In the genomic region with DNA sequence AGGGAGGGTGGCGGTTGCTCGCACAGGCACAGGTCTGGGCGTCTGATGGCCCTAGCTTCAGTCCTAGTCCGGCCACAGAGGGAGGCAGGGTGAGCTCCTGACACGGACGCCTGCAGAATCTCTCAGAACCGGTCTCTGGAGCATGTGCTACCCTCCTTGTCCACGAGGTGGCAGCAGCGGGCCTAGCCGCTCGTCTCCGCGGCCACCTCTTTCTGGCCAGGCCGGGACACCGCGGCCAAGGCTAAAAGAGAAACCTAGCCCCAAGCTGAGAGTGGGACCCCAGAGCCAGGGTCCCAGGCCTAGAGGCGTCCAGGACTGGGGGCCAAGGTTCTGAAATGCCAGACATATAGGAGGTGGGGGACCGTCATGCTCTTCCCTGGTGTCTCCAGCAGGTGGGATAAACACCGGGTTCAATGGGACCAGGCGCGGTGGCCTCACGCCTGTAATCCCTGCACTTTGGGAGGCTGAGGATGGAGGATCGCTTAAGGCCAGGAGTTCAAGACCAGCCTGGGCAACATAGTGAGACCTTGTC, we compare ENCODE assay signal across 8 cellular contexts. TPM values are rescaled to one million over a fixed set of nuclear protein-coding genes. Genes with fewer than 3 reads are reported as not detected.
A peak's percentile ranks its signal among the peaks of the same experiment; 100 is the strongest.
DNase-seq lines count a peak whose midpoint lies in the region; ATAC-seq and TF ChIP-seq lines count a peak whose summit lies in the region.

No MANE protein-coding gene starts in this region.

- no peaks in the 10 kb centered on the region for H4K20me1 ChIP-seq in fibroblast of lung (ENCODE audit: control insufficient read depth, extremely low read depth, insufficient read depth, low read length)

- TF ChIP-seq CTCF in Peyer's patch (IDR thresholded peaks at IDR 0.05) (peak; percentile 89 to 97 (median 96)), fibroblast of lung (conservative IDR thresholded peaks at IDR 0.05 in 1 of 2, IDR thresholded peaks at IDR 0.05 in 1 of 2; ENCODE audit: low read depth in 1 of 2, low read length in 2 of 2) (peak; percentile 89 to 94), nephron (IDR thresholded peaks at IDR 0.05; ENCODE audit: unreplicated experiment in 3 of 3) (peak; percentile 94 to 99 (median 95))

- no peak for TF ChIP-seq POLR2A in Peyer's patch (IDR thresholded peaks at IDR 0.05)

- no peak overlapping the region for H3K9ac ChIP-seq in fibroblast of lung (ENCODE audit: insufficient read depth, low read length)

- peak overlapping the region; percentile 47 for H2AFZ ChIP-seq in fibroblast of lung (ENCODE audit: low read length)

- H3K4me1 ChIP-seq in Peyer's patch (peaks cover 0 to 5% (median 2%) of the 10 kb centered on the region in 4 donors), fibroblast of lung (ENCODE audit: control insufficient read depth, extremely low read depth, insufficient read depth, low read length) (peaks cover 7% of the 10 kb centered on the region)

- no peak overlapping the region for H3K27ac Mint-ChIP-seq in nephron
- H3K27ac Mint-ChIP-seq in stimulated activated naive B cell treated with anti-CD40 and anti-IgM and Interleukin-4, amounts not matched to agents 10 μg/mL and 1 μg/mL and 100 μg/mL, for 72 hours: peak overlapping the region; percentile 79

- H3K4me3 ChIP-seq in Peyer's patch (peak overlapping the region in 2 of 4 donors; percentile 27 to 35), fibroblast of lung (replicated peaks in 1 of 4; ENCODE audit: control extremely low read depth in 1 of 4, insufficient read depth in 1 of 4, low read depth in 3 of 4, low read length in 4 of 4) (peak overlapping the region; percentile 4 to 39 (median 18))

- H3K9me3 ChIP-seq in Peyer's patch: no peaks in the 10 kb centered on the region
- H3K9me3 ChIP-seq in fibroblast of lung (ENCODE audit: control insufficient read depth, insufficient read depth, low read depth, low read length): no peaks in the 10 kb centered on the region

- H3K9me3 Mint-ChIP-seq in nephron: no peaks in the 10 kb centered on the region
- H3K9me3 Mint-ChIP-seq in stimulated activated naive B cell treated with anti-CD40 and anti-IgM and Interleukin-4, amounts not matched to agents 10 μg/mL and 1 μg/mL and 100 μg/mL, for 72 hours: no peaks in the 10 kb centered on the region

- H3K27me3 Mint-ChIP-seq in nephron (ENCODE audit: low read depth): peaks cover 15% of the 10 kb centered on the region
- H3K27me3 Mint-ChIP-seq in stimulated activated naive B cell treated with anti-CD40 and anti-IgM and Interleukin-4, amounts not matched to agents 10 μg/mL and 1 μg/mL and 100 μg/mL, for 72 hours: peaks cover 0 to 4% of the 10 kb centered on the region in 2 donors

- H3K79me2 ChIP-seq in fibroblast of lung (ENCODE audit: control insufficient read depth, insufficient read depth, low read length): no peaks in the 10 kb centered on the region

- H3K4me3 Mint-ChIP-seq in nephron: peak overlapping the region in 1 of 3 experiments; percentile 19
- H3K4me3 Mint-ChIP-seq in stimulated activated naive B cell treated with anti-CD40 and anti-IgM and Interleukin-4, amounts not matched to agents 10 μg/mL and 1 μg/mL and 100 μg/mL, for 72 hours: peak overlapping the region; percentile 49 to 76

- DNase-seq in ELF-1 (ENCODE audit: low read depth, low spot score) (peak; percentile 95), HuH-7 (ENCODE audit: low spot score) (peak; percentile 77), Peyer's patch (peak; percentile 84 to 95 (median 93)), activated T-helper 1 cell treated with Interleukin-2 at 50 U/mL for 16 hours (ENCODE audit: low read depth) (peak; percentile 65), fibroblast of lung (ENCODE audit: low read depth in 2 of 2) (peak; percentile 46 to 65)
- DNase-seq in stimulated activated naive B cell treated with anti-CD40 and anti-IgM and Interleukin-4, amounts not matched to agents 10 μg/mL and 1 μg/mL and 100 μg/mL, for 72 hours: peak; percentile 74

- ATAC-seq in stimulated activated naive B cell treated with anti-CD40 and anti-IgM and Interleukin-4, amounts not matched to agents 10 μg/mL and 1 μg/mL and 100 μg/mL, for 72 hours (replicated peaks): peak; percentile 38 to 47
- no peak for ATAC-seq in GM21825 (IDR thresholded peaks at IDR 0.05; ENCODE audit: unreplicated experiment)

- H3K27ac ChIP-seq in Peyer's patch: peak overlapping the region in 1 of 4 donors; percentile 42
- no peak overlapping the region for H3K27ac ChIP-seq in fibroblast of lung (ENCODE audit: insufficient read depth, low read length)

- no peaks in the 10 kb centered on the region for H3K36me3 Mint-ChIP-seq in nephron (ENCODE audit: low read depth)
- H3K36me3 Mint-ChIP-seq in stimulated activated naive B cell treated with anti-CD40 and anti-IgM and Interleukin-4, amounts not matched to agents 10 μg/mL and 1 μg/mL and 100 μg/mL, for 72 hours: peaks cover 5 to 13% of the 10 kb centered on the region in 2 donors

- no peaks in the 10 kb centered on the region for H3K4me1 Mint-ChIP-seq in nephron
- H3K4me1 Mint-ChIP-seq in stimulated activated naive B cell treated with anti-CD40 and anti-IgM and Interleukin-4, amounts not matched to agents 10 μg/mL and 1 μg/mL and 100 μg/mL, for 72 hours: peaks cover 39 to 69% of the 10 kb centered on the region in 2 donors

- H3K4me2 ChIP-seq in fibroblast of lung (ENCODE audit: extremely low read depth, insufficient read depth, low read length): peak overlapping the region; percentile 81

- H3K27me3 ChIP-seq in Peyer's patch: no peaks in the 10 kb centered on the region
- no peaks in the 10 kb centered on the region for H3K27me3 ChIP-seq in fibroblast of lung (ENCODE audit: control insufficient read depth, insufficient read depth, low read length)

- H3K36me3 ChIP-seq in Peyer's patch (no peaks in the 10 kb centered on the region), fibroblast of lung (ENCODE audit: control insufficient read depth, insufficient read depth, low read length) (no peaks in the 10 kb centered on the region)

RNA-seq across cellular contexts. Expression of a gene that starts 3.2 kb away (rescaled TPM):
- total RNA-seq in Peyer's patch (10 to 100 TPM in 1 of 4 donors, 1 to 10 TPM in 3; 1.1 to 16.5 (median 4.8) TPM), fibroblast of lung (0.26 and 0.50 TPM in 2 replicates)
- polyA plus RNA-seq in fibroblast of lung: 0.34 and 0.36 TPM in 2 replicates
- 0.40 and 0.54 TPM in 2 replicates for polyA plus RNA-seq in fibroblast of lung (2012)
- polyA minus RNA-seq in fibroblast of lung (ENCODE audit: low replicate concordance): 0.33 and 6.0 TPM in 2 replicates

RNA-seq across cellular contexts. Expression of a gene that starts 32.5 kb away (rescaled TPM):
- total RNA-seq in Peyer's patch (100 to 1,000 TPM; 131 to 172 (median 149) TPM), fibroblast of lung (308 and 361 TPM in 2 replicates)
- 292 and 301 TPM in 2 replicates for polyA plus RNA-seq in fibroblast of lung
- polyA plus RNA-seq in fibroblast of lung (2012): 289 and 326 TPM in 2 replicates
- polyA minus RNA-seq in fibroblast of lung (ENCODE audit: low replicate concordance): 204 and 250 TPM in 2 replicates

RNA-seq across cellular contexts. Expression of a gene that starts 47.5 kb away (rescaled TPM):
- 10 to 100 TPM in 1 of 4 donors, 1 to 10 TPM in 3; 5.8 to 23.1 (median 7.3) TPM for total RNA-seq in Peyer's patch
- 9.9 and 11.8 TPM in 2 replicates for total RNA-seq in fibroblast of lung
- polyA plus RNA-seq in fibroblast of lung: 19.6 and 33.2 TPM in 2 replicates
- polyA plus RNA-seq in fibroblast of lung (2012): 22.4 and 40.6 TPM in 2 replicates
- polyA minus RNA-seq in fibroblast of lung (ENCODE audit: low replicate concordance): 13.9 and 18.1 TPM in 2 replicates
